Comparison of ENCODE assay signal across 20 cellular contexts in the genomic region with DNA sequence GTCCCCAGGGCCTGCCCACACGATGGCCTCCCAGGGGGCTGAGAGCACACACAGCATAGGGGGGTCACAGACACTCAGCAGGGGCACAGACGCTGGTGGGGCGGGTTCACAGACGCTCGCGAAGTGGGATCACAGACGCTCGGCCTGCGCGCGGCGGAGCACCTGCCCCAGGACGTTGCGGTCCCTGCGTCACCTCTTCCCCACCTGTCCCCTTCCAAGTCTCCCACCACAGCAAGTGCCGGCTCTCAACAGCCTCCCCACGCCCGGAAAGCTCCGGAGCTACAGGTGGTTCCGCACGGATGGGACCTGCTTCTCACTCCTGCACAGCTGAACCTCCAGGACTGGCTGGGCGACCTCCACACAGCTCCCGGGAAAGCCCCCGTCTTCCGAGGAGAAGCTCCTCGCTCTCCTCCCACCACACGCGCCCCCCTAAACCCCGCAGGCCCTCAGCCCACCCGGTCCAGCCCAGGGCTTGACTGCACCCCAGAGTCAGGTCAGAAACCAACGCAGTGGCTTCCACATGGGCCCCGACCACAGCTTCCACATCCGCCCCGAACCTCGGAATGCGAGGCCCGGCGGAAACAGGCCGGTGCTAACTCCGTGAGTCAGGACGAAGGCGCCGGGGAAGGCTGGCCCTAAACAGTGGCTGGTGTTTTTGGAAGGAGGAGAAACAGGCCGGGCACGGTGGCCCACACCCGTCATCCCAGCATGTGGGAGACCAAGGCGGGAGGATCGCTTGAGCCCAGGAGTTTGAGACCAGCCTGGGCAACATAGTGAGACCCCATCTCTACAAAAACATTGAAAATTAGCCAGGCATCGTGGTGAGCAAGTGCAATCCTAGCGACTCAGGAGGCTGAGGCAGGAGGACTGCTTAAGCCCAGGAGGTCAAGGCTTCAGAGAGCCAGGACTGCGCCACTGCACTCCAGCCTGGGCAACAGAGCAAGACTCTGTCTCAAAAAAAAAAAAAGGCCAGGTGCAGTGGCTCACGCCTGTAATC. TPM values are rescaled to one million over a fixed set of nuclear protein-coding genes. Genes with fewer than 3 reads are reported as not detected.
DNase-seq lines count a peak whose midpoint lies in the region; ATAC-seq and TF ChIP-seq lines count a peak whose summit lies in the region.
"Had no signal": no experiment of that assay in that cellular context is flagged by ENCODE, and none has a peak within 500 bp of the region (broad histone marks: within the 10 kb centered on the region; RNA-seq: fewer than 3 reads in every experiment).

No MANE protein-coding gene starts in this region.

- peak; percentile 20 for ATAC-seq in stimulated activated naive CD8-positive, alpha-beta T cell treated with anti-CD3 and anti-CD28 coated beads, Interleukin-15, amount 100 ng/mL, for 72 hours
- no peak for ATAC-seq in stimulated activated naive CD8-positive, alpha-beta T cell treated with anti-CD3 and anti-CD28 coated beads, Interleukin-15, Interleukin-2, amounts not matched to agents 100 U/mL and 50 U/mL, for 24 hours
- ATAC-seq in WTC11 (no peak), lower lobe of right lung (peak; percentile 13 to 31), aorta (ENCODE audit: low FRiP score) (peak; percentile 49)

- no peaks in the 10 kb centered on the region for H3K9me3 Mint-ChIP-seq in stimulated activated naive CD8-positive, alpha-beta T cell treated with anti-CD3 and anti-CD28 coated beads, Interleukin-15, amount 100 ng/mL, for 72 hours
- H3K9me3 Mint-ChIP-seq in WTC11, result peaks cover 5% of the 10 kb centered on the region
- H3K9me3 Mint-ChIP-seq in T-helper 2 cell treated with Interferon-gamma antibody and Interleukin-4, amounts not matched to agents 5 μg/mL and 100 μg/mL, for 36 hours, result no peaks in the 10 kb centered on the region

- peak overlapping the region in 1 of 2 donors; percentile 69 for H3K4me3 Mint-ChIP-seq in stimulated activated naive CD8-positive, alpha-beta T cell treated with anti-CD3 and anti-CD28 coated beads, Interleukin-15, amount 100 ng/mL, for 72 hours
- H3K4me3 Mint-ChIP-seq in WTC11, result no peak overlapping the region
- no peak overlapping the region for H3K4me3 Mint-ChIP-seq in T-helper 2 cell treated with Interferon-gamma antibody and Interleukin-4, amounts not matched to agents 5 μg/mL and 100 μg/mL, for 36 hours
- H3K4me3 Mint-ChIP-seq: GM23338 had no signal

- H3K36me3 Mint-ChIP-seq in WTC11, result peaks cover 46% of the 10 kb centered on the region
- H3K36me3 Mint-ChIP-seq in T-helper 2 cell treated with Interferon-gamma antibody and Interleukin-4, amounts not matched to agents 5 μg/mL and 100 μg/mL, for 36 hours (ENCODE audit: low read depth), result peaks cover 24% of the 10 kb centered on the region

- H3K27me3 Mint-ChIP-seq in stimulated activated naive CD8-positive, alpha-beta T cell treated with anti-CD3 and anti-CD28 coated beads, Interleukin-15, amount 100 ng/mL, for 72 hours, result no peaks in the 10 kb centered on the region
- peaks cover 24% of the 10 kb centered on the region for H3K27me3 Mint-ChIP-seq in WTC11 (ENCODE audit: low read depth)
- H3K27me3 Mint-ChIP-seq in T-helper 2 cell treated with Interferon-gamma antibody and Interleukin-4, amounts not matched to agents 5 μg/mL and 100 μg/mL, for 36 hours (ENCODE audit: low read depth), result no peaks in the 10 kb centered on the region
- H3K27me3 Mint-ChIP-seq: CD4-positive, alpha-beta memory T cell had no signal

- peaks cover 66% of the 10 kb centered on the region for H3K36me3 ChIP-seq in lower lobe of right lung
- H3K36me3 ChIP-seq in aorta (ENCODE audit: control insufficient read depth in 1 of 2, insufficient read depth in 2 of 2, low read length in 1 of 2), result no peaks in the 10 kb centered on the region

- DNase-seq in stimulated activated naive CD8-positive, alpha-beta T cell treated with anti-CD3 and anti-CD28 coated beads, Interleukin-15, amount 100 ng/mL, for 72 hours, result no peak
- no peak for DNase-seq in stimulated activated naive CD8-positive, alpha-beta T cell treated with anti-CD3 and anti-CD28 coated beads, Interleukin-15, Interleukin-2, amounts not matched to agents 100 U/mL and 50 U/mL, for 24 hours
- DNase-seq in WTC11 (ENCODE audit: low spot score) (no peak), lower lobe of right lung (no peak), aorta (no peak), head of caudate nucleus (no peak)
- no peak for DNase-seq in T-helper 2 cell treated with Interferon-gamma antibody and Interleukin-4, amounts not matched to agents 5 μg/mL and 100 μg/mL, for 36 hours (ENCODE audit: low spot score)
- no peak for DNase-seq in effector CD8-positive, alpha-beta T cell (lab: John Stamatoyannopoulos, UW)
- DNase-seq: Calu3; CD4-positive, alpha-beta memory T cell; KG1; MV-4-11; NCI-H1417 treated with DMSO at 0.1 percent for 48 hours; NCI-H187 treated with DMSO at 0.1 percent for 48 hours; NCI-H226; NCI-H526; Peyer's patch; Right ventricle myocardium superior had no signal

- 91 to 93% methylated on average over 51 to 52 of the region's 52 CpGs for WGBS in aorta, 2 donors

- H3K27ac Mint-ChIP-seq in stimulated activated naive CD8-positive, alpha-beta T cell treated with anti-CD3 and anti-CD28 coated beads, Interleukin-15, amount 100 ng/mL, for 72 hours, result peak overlapping the region in 1 of 2 donors; percentile 91
- H3K27ac Mint-ChIP-seq in WTC11, result no peak overlapping the region
- H3K27ac Mint-ChIP-seq in T-helper 2 cell treated with Interferon-gamma antibody and Interleukin-4, amounts not matched to agents 5 μg/mL and 100 μg/mL, for 36 hours, result no peak overlapping the region
- H3K27ac Mint-ChIP-seq: GM23338 had no signal

- no peak for TF ChIP-seq CTCF in WTC11 (IDR thresholded peaks at IDR 0.05)
- no peak for TF ChIP-seq CTCF in lower lobe of right lung (IDR thresholded peaks at IDR 0.05)

- intact Hi-C loops in lower lobe of right lung (cut with DNase I) (no loop called here), aorta (cut with DNase I) (no loop called here), head of caudate nucleus (cut with DNase I) (no loop called here)

- no peaks in the 10 kb centered on the region for H3K27me3 ChIP-seq in lower lobe of right lung (ENCODE audit: low read depth)
- H3K27me3 ChIP-seq in aorta (ENCODE audit: control insufficient read depth in 1 of 2, insufficient read depth in 2 of 2, low read length in 1 of 2), result no peaks in the 10 kb centered on the region
- H3K27me3 ChIP-seq: BLaER1, Peyer's patch had no signal

- H3K27ac ChIP-seq in lower lobe of right lung (no peak overlapping the region), aorta (ENCODE audit: low read depth in 1 of 2, low read length in 2 of 2) (no peak overlapping the region)
- H3K27ac ChIP-seq: BLaER1, Peyer's patch had no signal

- peaks cover 16% of the 10 kb centered on the region for H3K4me1 Mint-ChIP-seq in stimulated activated naive CD8-positive, alpha-beta T cell treated with anti-CD3 and anti-CD28 coated beads, Interleukin-15, amount 100 ng/mL, for 72 hours
- no peaks in the 10 kb centered on the region for H3K4me1 Mint-ChIP-seq in WTC11
- H3K4me1 Mint-ChIP-seq in T-helper 2 cell treated with Interferon-gamma antibody and Interleukin-4, amounts not matched to agents 5 μg/mL and 100 μg/mL, for 36 hours (ENCODE audit: low read depth), result peaks cover 3% of the 10 kb centered on the region
- H3K4me1 Mint-ChIP-seq: GM23338 had no signal

- CTCF ChIA-PET in WTC11 (lab: Charles Lee), result interaction anchor here (1.0 kb wide), 1 partner anchor 55 kb away, joined by 3 read pairs; no protein-coding TSS in a partner anchor

- H3K4me1 ChIP-seq in lower lobe of right lung (no peaks in the 10 kb centered on the region), aorta (ENCODE audit: control insufficient read depth in 1 of 2, insufficient read depth in 2 of 2, low read length in 2 of 2) (no peaks in the 10 kb centered on the region)
- H3K4me1 ChIP-seq: Peyer's patch had no signal

- H3K9me3 ChIP-seq in lower lobe of right lung (no peaks in the 10 kb centered on the region), aorta (ENCODE audit: control insufficient read depth, low read length) (no peaks in the 10 kb centered on the region)
- H3K9me3 ChIP-seq: Peyer's patch had no signal

- H3K4me3 ChIP-seq in lower lobe of right lung (no peak overlapping the region), aorta (ENCODE audit: low read length in 2 of 2) (no peak overlapping the region)
- H3K4me3 ChIP-seq: BLaER1, GM23338, Peyer's patch had no signal

- POLR2A ChIA-PET in WTC11 (lab: Charles Lee), result interaction anchor here (0.6 kb wide), 1 partner anchor 157 kb away, joined by 5 read pairs; no protein-coding TSS in a partner anchor

TF ChIP-seq in WTC11, 78 proteins besides CTCF, POLR2A, EP300 and RAD21:
- no peak for TF ChIP-seq SP1 (CRISPR knock-in tag; conservative IDR thresholded peaks at IDR 0.05)
- no peak for TF ChIP-seq CREB1 (CRISPR knock-in tag; IDR thresholded peaks at IDR 0.05)
- peak; percentile 86 for TF ChIP-seq ZNF121 (CRISPR knock-in tag; IDR thresholded peaks at IDR 0.05)

RNA-seq across cellular contexts. Expression of a gene that starts 16.5 kb away (rescaled TPM):
- total RNA-seq in WTC11 (2021) (106 to 148 TPM (median 145 TPM) in 3 replicates), lower lobe of right lung (62.0 TPM), aorta (10 to 100 TPM; 46.2 to 62.7 TPM)
- 10 to 100 TPM; 27.5 to 56.7 TPM for polyA plus RNA-seq in aorta

RNA-seq across cellular contexts. Expression of a gene that starts 52.0 kb away (rescaled TPM):
- 150 to 165 TPM (median 163 TPM) in 3 replicates for total RNA-seq in WTC11 (2021)
- 268 TPM for total RNA-seq in lower lobe of right lung
- 100 to 1,000 TPM in 1 of 2 donors, 10 to 100 TPM in 1; 93.0 to 103 TPM for total RNA-seq in aorta
- polyA plus RNA-seq in aorta, result 10 to 100 TPM; 49.3 to 68.1 TPM

RNA-seq across cellular contexts. Expression of a gene that starts 58.0 kb away (rescaled TPM):
- total RNA-seq in WTC11 (2021) (102 to 126 TPM (median 107 TPM) in 3 replicates), lower lobe of right lung (55.4 TPM), aorta (10 to 100 TPM; 41.0 to 51.7 TPM)
- polyA plus RNA-seq in aorta, result 10 to 100 TPM; 51.1 to 59.8 TPM

Comparison
In these comparisons a context has a peak if more than half of its experiments do, and no peak if none do; other contexts are left out.
1. ATAC-seq: peak in stimulated activated naive CD8-positive, alpha-beta T cell treated with anti-CD3 and anti-CD28 coated beads, Interleukin-15, amount 100 ng/mL, for 72 hours (single experiment), lower lobe of right lung (2 of 2) and aorta (single experiment); none in stimulated activated naive CD8-positive, alpha-beta T cell treated with anti-CD3 and anti-CD28 coated beads, Interleukin-15, Interleukin-2, amounts not matched to agents 100 U/mL and 50 U/mL, for 24 hours (single experiment) and WTC11 (single experiment).